In the genomic region with DNA sequence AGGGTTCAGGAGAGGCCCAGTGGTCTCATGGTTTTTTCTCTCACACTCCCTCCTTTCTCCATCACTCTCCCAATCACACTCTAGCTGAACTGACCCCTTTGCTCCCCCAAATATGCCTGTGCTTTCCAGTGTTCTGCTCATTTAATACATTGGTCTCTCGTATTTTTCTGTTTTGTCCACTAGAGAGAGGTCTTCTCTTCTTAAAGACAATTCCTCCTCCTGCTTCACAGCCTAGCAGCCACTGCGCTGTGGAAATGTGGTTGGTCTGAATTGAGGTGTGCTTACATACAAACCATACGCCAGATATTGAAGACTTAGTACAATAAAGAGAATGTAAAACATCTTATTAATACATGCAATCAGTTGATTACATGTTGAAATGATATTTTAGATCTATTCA, we compare ENCODE assay signal across 7 cellular contexts.
DNase-seq lines count a peak whose midpoint lies in the region; ATAC-seq and TF ChIP-seq lines count a peak whose summit lies in the region.

No MANE protein-coding gene starts in this region.

- no peak for ATAC-seq in natural killer cell treated with Interleukin-12 subunit alpha and Interleukin-12 subunit beta and Interleukin-15 and Interleukin-18, amount 100 ng/mL, for 72 hours
- ATAC-seq in GM21529 (IDR thresholded peaks at IDR 0.05; ENCODE audit: unreplicated experiment) (no peak), HG03045 (IDR thresholded peaks at IDR 0.05; ENCODE audit: unreplicated experiment) (no peak)

- peak; percentile 53 for DNase-seq in GF-D8 (lab: John Stamatoyannopoulos, UW)
- DNase-seq in LNCaP clone FGC (ENCODE audit: low read depth) = no peak
- DNase-seq in natural killer cell treated with Interleukin-12 subunit alpha and Interleukin-12 subunit beta and Interleukin-15 and Interleukin-18, amount 100 ng/mL, for 72 hours (ENCODE audit: low spot score) = no peak
- no peak for DNase-seq in HuH-7 (ENCODE audit: low spot score)

- TF ChIP-seq CTCF in LNCaP clone FGC (IDR thresholded peaks at IDR 0.05; ENCODE audit: control insufficient read depth, extremely low read depth, insufficient read depth) (peak; percentile 43), brain (conservative IDR thresholded peaks at IDR 0.05) (peak; percentile 34 to 41)

- no peaks in the 10 kb centered on the region for H3K9me3 Mint-ChIP-seq in brain
- H3K9me3 Mint-ChIP-seq in natural killer cell treated with Interleukin-12 subunit alpha and Interleukin-12 subunit beta and Interleukin-15 and Interleukin-18, amount 100 ng/mL, for 72 hours = no peaks in the 10 kb centered on the region

- no peak overlapping the region for H3K27ac Mint-ChIP-seq in brain
- peak overlapping the region; percentile 16 to 72 for H3K27ac Mint-ChIP-seq in natural killer cell treated with Interleukin-12 subunit alpha and Interleukin-12 subunit beta and Interleukin-15 and Interleukin-18, amount 100 ng/mL, for 72 hours

- H3K4me3 ChIP-seq in LNCaP clone FGC (ENCODE audit: low read depth, low read length) = no peak overlapping the region

- peaks cover 5% of the 10 kb centered on the region for H3K27me3 Mint-ChIP-seq in brain
- no peaks in the 10 kb centered on the region for H3K27me3 Mint-ChIP-seq in natural killer cell treated with Interleukin-12 subunit alpha and Interleukin-12 subunit beta and Interleukin-15 and Interleukin-18, amount 100 ng/mL, for 72 hours

- H3K4me1 Mint-ChIP-seq in brain = no peaks in the 10 kb centered on the region
- H3K4me1 Mint-ChIP-seq in natural killer cell treated with Interleukin-12 subunit alpha and Interleukin-12 subunit beta and Interleukin-15 and Interleukin-18, amount 100 ng/mL, for 72 hours (ENCODE audit: low read depth in 2 of 2) = peaks cover 57 to 64% of the 10 kb centered on the region in 2 donors

- no peaks in the 10 kb centered on the region for H3K36me3 Mint-ChIP-seq in brain
- no peaks in the 10 kb centered on the region for H3K36me3 Mint-ChIP-seq in natural killer cell treated with Interleukin-12 subunit alpha and Interleukin-12 subunit beta and Interleukin-15 and Interleukin-18, amount 100 ng/mL, for 72 hours

- no peak overlapping the region for H3K4me3 Mint-ChIP-seq in brain
- peak overlapping the region; percentile 2 for H3K4me3 Mint-ChIP-seq in natural killer cell treated with Interleukin-12 subunit alpha and Interleukin-12 subunit beta and Interleukin-15 and Interleukin-18, amount 100 ng/mL, for 72 hours

Comparison
In these comparisons a context has a peak if more than half of its experiments do, and no peak if none do; other contexts are left out.
1. H3K27ac Mint-ChIP-seq: peak in natural killer cell treated with Interleukin-12 subunit alpha and Interleukin-12 subunit beta and Interleukin-15 and Interleukin-18, amount 100 ng/mL, for 72 hours (2 of 2); none in brain (0 of 5).